ENCODE assay signal across 9 cellular contexts in the genomic region with DNA sequence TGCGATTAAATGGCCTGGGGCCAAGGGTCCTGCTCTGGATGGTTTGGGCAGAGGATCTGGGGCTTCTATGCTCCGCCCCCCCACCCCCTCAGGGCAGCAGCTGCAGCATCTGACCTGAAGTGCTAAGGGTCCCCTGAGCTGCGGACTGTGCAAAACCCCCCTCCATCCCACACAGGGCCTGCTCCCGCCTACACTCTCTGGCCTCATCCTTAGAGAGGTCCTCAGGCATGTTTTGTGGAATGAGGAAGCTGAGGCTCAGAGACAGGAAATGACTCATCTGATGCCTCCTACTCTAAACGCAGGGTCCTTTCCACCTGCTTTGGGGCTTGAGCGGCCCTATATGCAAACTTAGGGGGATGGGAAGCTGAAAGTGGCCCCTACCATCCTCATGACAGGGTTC. TPM values are rescaled to one million over a fixed set of nuclear protein-coding genes. Genes with fewer than 3 reads are reported as not detected.
DNase-seq lines count a peak whose midpoint lies in the region; ATAC-seq and TF ChIP-seq lines count a peak whose summit lies in the region.
"Had no signal": no experiment of that assay in that cellular context is flagged by ENCODE, and none has a peak within 500 bp of the region (broad histone marks: within the 10 kb centered on the region; RNA-seq: fewer than 3 reads in every experiment).

No MANE protein-coding gene starts in this region.

- ATAC-seq in activated naive CD8-positive, alpha-beta T cell treated with anti-CD3 and anti-CD28 coated beads, Interleukin-2, amount 50 U/mL, for 24 hours: peak; percentile 50
- peak; percentile 38 to 74 (median 52) for ATAC-seq in right lobe of liver

- no peak for DNase-seq in activated T-cell treated with anti-CD3 and anti-CD28 coated beads, Interleukin-2, amount 50 U/mL, for 24 hours
- DNase-seq in activated T-cell treated with anti-CD3 and anti-CD28 coated beads for 4 hours: no peak
- DNase-seq in HCEC 1CT: peak; percentile 79
- DNase-seq in Kasumi-1 (lab: John Stamatoyannopoulos, UW): peak; percentile 87 to 89
- DNase-seq in activated naive CD8-positive, alpha-beta T cell treated with anti-CD3 and anti-CD28 coated beads, Interleukin-2, amount 50 U/mL, for 24 hours: peak; percentile 20
- DNase-seq in right lobe of liver: no peak
- DNase-seq in ovary: no peak
- no peak for DNase-seq in CD8-positive, alpha-beta memory T cell

- intact Hi-C loops in right lobe of liver (cut with DNase I): no loop called here
- intact Hi-C loops in ovary (cut with DNase I): no loop called here

- H3K4me3 Mint-ChIP-seq in activated T-cell treated with anti-CD3 and anti-CD28 coated beads, Interleukin-2, amount 50 U/mL, for 24 hours: no peak overlapping the region
- no peak overlapping the region for H3K4me3 Mint-ChIP-seq in activated naive CD8-positive, alpha-beta T cell treated with anti-CD3 and anti-CD28 coated beads, Interleukin-2, amount 50 U/mL, for 24 hours
- H3K4me3 Mint-ChIP-seq in CD8-positive, alpha-beta memory T cell: no peak overlapping the region
- H3K4me3 Mint-ChIP-seq: brain had no signal

- no peaks in the 10 kb centered on the region for H3K27me3 Mint-ChIP-seq in activated T-cell treated with anti-CD3 and anti-CD28 coated beads, Interleukin-2, amount 50 U/mL, for 24 hours
- peaks cover 2% of the 10 kb centered on the region for H3K27me3 Mint-ChIP-seq in activated naive CD8-positive, alpha-beta T cell treated with anti-CD3 and anti-CD28 coated beads, Interleukin-2, amount 50 U/mL, for 24 hours
- H3K27me3 Mint-ChIP-seq in CD8-positive, alpha-beta memory T cell: peaks cover 0 to 6% of the 10 kb centered on the region in 2 donors

- H3K4me1 Mint-ChIP-seq in activated T-cell treated with anti-CD3 and anti-CD28 coated beads, Interleukin-2, amount 50 U/mL, for 24 hours (ENCODE audit: low read depth): peaks cover 12% of the 10 kb centered on the region
- peaks cover 15% of the 10 kb centered on the region for H3K4me1 Mint-ChIP-seq in activated naive CD8-positive, alpha-beta T cell treated with anti-CD3 and anti-CD28 coated beads, Interleukin-2, amount 50 U/mL, for 24 hours
- peaks cover 0 to 8% (median 0%) of the 10 kb centered on the region in 3 donors for H3K4me1 Mint-ChIP-seq in CD8-positive, alpha-beta memory T cell

- no peak for TF ChIP-seq EP300 in ovary (IDR thresholded peaks at IDR 0.05)

- H3K27ac ChIP-seq in right lobe of liver (no peak overlapping the region), ovary (no peak overlapping the region)
- no peak overlapping the region for H3K27ac ChIP-seq in CD8-positive, alpha-beta memory T cell (ENCODE audit: low read depth, low read length)

- H3K36me3 ChIP-seq in right lobe of liver (no peaks in the 10 kb centered on the region), ovary (no peaks in the 10 kb centered on the region)
- no peaks in the 10 kb centered on the region for H3K36me3 ChIP-seq in CD8-positive, alpha-beta memory T cell (ENCODE audit: insufficient read depth, low read length)

- no CpG with 5 or more reads among the region's 6 CpGs for WGBS in right lobe of liver (ENCODE audit: insufficient coverage, low coverage, low lambda C conversion rate, missing lambda C conversion rate)
- 20 to 36% (median 29%) methylated on average over 5 to 6 of the region's 6 CpGs for WGBS in ovary, 3 donors

- CTCF ChIA-PET in CD8-positive, alpha-beta memory T cell (lab: Charles Lee): interaction anchor here (1.6 kb wide), 1 partner anchor 25 kb away, joined by 3 read pairs; no protein-coding TSS in a partner anchor

- H3K4me3 ChIP-seq in right lobe of liver: no peak overlapping the region
- H3K4me3 ChIP-seq in ovary: no peak overlapping the region
- no peak overlapping the region for H3K4me3 ChIP-seq in CD8-positive, alpha-beta memory T cell (ENCODE audit: low read length)

- no peak for TF ChIP-seq CTCF in right lobe of liver (IDR thresholded peaks at IDR 0.05)
- TF ChIP-seq CTCF in ovary (IDR thresholded peaks at IDR 0.05): no peak

- H3K9me3 Mint-ChIP-seq in activated T-cell treated with anti-CD3 and anti-CD28 coated beads, Interleukin-2, amount 50 U/mL, for 24 hours: no peaks in the 10 kb centered on the region
- H3K9me3 Mint-ChIP-seq in activated naive CD8-positive, alpha-beta T cell treated with anti-CD3 and anti-CD28 coated beads, Interleukin-2, amount 50 U/mL, for 24 hours: no peaks in the 10 kb centered on the region
- no peaks in the 10 kb centered on the region for H3K9me3 Mint-ChIP-seq in CD8-positive, alpha-beta memory T cell
- H3K9me3 Mint-ChIP-seq: brain had no signal

- no peak for TF ChIP-seq POLR2A in right lobe of liver (IDR thresholded peaks at IDR 0.05)
- TF ChIP-seq POLR2A in ovary (IDR thresholded peaks at IDR 0.05): no peak

- H3K27me3 ChIP-seq in right lobe of liver (no peaks in the 10 kb centered on the region), ovary (no peaks in the 10 kb centered on the region)
- no peaks in the 10 kb centered on the region for H3K27me3 ChIP-seq in CD8-positive, alpha-beta memory T cell (ENCODE audit: insufficient read depth, low read length, poor library complexity, severe bottlenecking)

- H3K9me3 ChIP-seq in right lobe of liver (no peaks in the 10 kb centered on the region), ovary (no peaks in the 10 kb centered on the region)
- H3K9me3 ChIP-seq in CD8-positive, alpha-beta memory T cell (ENCODE audit: low read length): no peaks in the 10 kb centered on the region

- H3K36me3 Mint-ChIP-seq in activated T-cell treated with anti-CD3 and anti-CD28 coated beads, Interleukin-2, amount 50 U/mL, for 24 hours (ENCODE audit: low read depth): no peaks in the 10 kb centered on the region
- no peaks in the 10 kb centered on the region for H3K36me3 Mint-ChIP-seq in activated naive CD8-positive, alpha-beta T cell treated with anti-CD3 and anti-CD28 coated beads, Interleukin-2, amount 50 U/mL, for 24 hours (ENCODE audit: low read depth)
- no peaks in the 10 kb centered on the region for H3K36me3 Mint-ChIP-seq in CD8-positive, alpha-beta memory T cell
- H3K36me3 Mint-ChIP-seq: brain had no signal

- H3K27ac Mint-ChIP-seq in activated T-cell treated with anti-CD3 and anti-CD28 coated beads, Interleukin-2, amount 50 U/mL, for 24 hours: peak overlapping the region; percentile 11
- no peak overlapping the region for H3K27ac Mint-ChIP-seq in activated naive CD8-positive, alpha-beta T cell treated with anti-CD3 and anti-CD28 coated beads, Interleukin-2, amount 50 U/mL, for 24 hours
- H3K27ac Mint-ChIP-seq in CD8-positive, alpha-beta memory T cell: no peak overlapping the region
- H3K27ac Mint-ChIP-seq: brain had no signal

- H3K4me1 ChIP-seq in right lobe of liver (no peaks in the 10 kb centered on the region), ovary (ENCODE audit: insufficient read depth) (peaks cover 3% of the 10 kb centered on the region)
- peaks cover 5% of the 10 kb centered on the region for H3K4me1 ChIP-seq in CD8-positive, alpha-beta memory T cell (ENCODE audit: insufficient read depth, low read length)

- POLR2A ChIA-PET in CD8-positive, alpha-beta memory T cell (lab: Charles Lee): no interaction called here

RNA-seq across cellular contexts. Expression of gene CTSH, which starts 59.5 kb away (rescaled TPM):
- total RNA-seq in right lobe of liver (100 to 1,000 TPM in 2 of 6 experiments, 10 to 100 TPM in 4; 32.0 to 183 (median 98.1) TPM), ovary (100 to 1,000 TPM in 4 of 7 donors, 10 to 100 TPM in 3; 84.3 to 157 (median 116) TPM)
- polyA plus RNA-seq in ovary: 100 to 1,000 TPM; 169 to 197 TPM
- 1 to 10 TPM; 8.1 to 9.8 TPM for total RNA-seq in CD8-positive, alpha-beta memory T cell
- polyA plus RNA-seq in CD8-positive, alpha-beta memory T cell: 68.7 TPM

Comparison
In these comparisons a context has a peak if more than half of its experiments do, and no peak if none do; other contexts are left out.
1. DNase-seq: peak in HCEC 1CT (single experiment), Kasumi-1 (2 of 2) and activated naive CD8-positive, alpha-beta T cell treated with anti-CD3 and anti-CD28 coated beads, Interleukin-2, amount 50 U/mL, for 24 hours (single experiment); none in activated T-cell treated with anti-CD3 and anti-CD28 coated beads, Interleukin-2, amount 50 U/mL, for 24 hours (single experiment), activated T-cell treated with anti-CD3 and anti-CD28 coated beads for 4 hours (single experiment), right lobe of liver (0 of 3), ovary (0 of 5) and CD8-positive, alpha-beta memory T cell (0 of 5).